Comparison of ENCODE assay signal across 9 cellular contexts in the genomic region with DNA sequence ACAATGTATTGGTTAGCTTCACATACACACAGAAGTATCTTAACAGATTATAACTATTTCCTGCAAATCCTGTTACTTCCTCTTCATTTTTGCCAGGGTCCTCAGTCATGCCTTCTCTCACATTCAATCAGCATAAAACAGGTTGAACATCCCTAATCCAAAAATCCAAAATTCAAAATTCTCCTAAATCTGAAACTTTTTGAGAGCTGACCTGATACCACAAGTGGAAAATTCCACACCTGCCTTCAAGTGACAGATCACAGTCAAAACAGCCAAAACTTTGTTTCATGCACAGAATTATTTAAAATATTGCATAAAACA.
"Had no signal": no experiment of that assay in that cellular context is flagged by ENCODE, and none has a peak within 500 bp of the region (broad histone marks: within the 10 kb centered on the region; RNA-seq: fewer than 3 reads in every experiment).

No MANE protein-coding gene starts in this region.

- H3K27ac Mint-ChIP-seq: activated naive CD8-positive, alpha-beta T cell; activated T-helper 1 cell treated with anti-CD3 and anti-CD28 coated beads, Interleukin-12 subunit alpha, Interleukin-12 subunit beta, Interleukin-2, Interleukin-4 antibody, amounts not matched to agents 30 ng/mL and 10 ng/mL and 1 ng/mL, durations not matched to agents 14 hours and 24 hours and 36 hours; dendritic cell treated with granulocyte-macrophage colony-stimulating factor and Interleukin-4, amounts not matched to agents 40 ng/mL and 50 ng/mL, for 4 days; nephron progenitor cell had no signal

- H3K36me3 ChIP-seq: WERI-Rb-1 had no signal

- DNase-seq: occipital lobe; stimulated activated CD4-positive, alpha-beta T cell treated with anti-CD3 and anti-CD28 coated beads, Interleukin-1b, Interleukin-23, amount 100 ng/mL, for 48 hours had no signal

- H3K4me3 Mint-ChIP-seq: activated naive CD8-positive, alpha-beta T cell; activated T-helper 1 cell treated with anti-CD3 and anti-CD28 coated beads, Interleukin-12 subunit alpha, Interleukin-12 subunit beta, Interleukin-2, Interleukin-4 antibody, amounts not matched to agents 30 ng/mL and 10 ng/mL and 1 ng/mL, durations not matched to agents 14 hours and 24 hours and 36 hours; dendritic cell treated with granulocyte-macrophage colony-stimulating factor and Interleukin-4, amounts not matched to agents 40 ng/mL and 50 ng/mL, for 4 days; nephron progenitor cell had no signal

- H3K4me1 Mint-ChIP-seq: nephron progenitor cell had no signal

- H3K27me3 Mint-ChIP-seq: dendritic cell treated with granulocyte-macrophage colony-stimulating factor and Interleukin-4, amounts not matched to agents 40 ng/mL and 50 ng/mL, for 4 days had no signal

- H3K9me3 Mint-ChIP-seq: activated T-helper 1 cell treated with anti-CD3 and anti-CD28 coated beads, Interleukin-12 subunit alpha, Interleukin-12 subunit beta, Interleukin-2, Interleukin-4 antibody, amounts not matched to agents 30 ng/mL and 10 ng/mL and 1 ng/mL, durations not matched to agents 14 hours and 24 hours and 36 hours had no signal

- H3K36me3 Mint-ChIP-seq: activated naive CD8-positive, alpha-beta T cell had no signal

- FAIRE-seq: islet of Langerhans, urothelium cell line had no signal
